In the genomic region with DNA sequence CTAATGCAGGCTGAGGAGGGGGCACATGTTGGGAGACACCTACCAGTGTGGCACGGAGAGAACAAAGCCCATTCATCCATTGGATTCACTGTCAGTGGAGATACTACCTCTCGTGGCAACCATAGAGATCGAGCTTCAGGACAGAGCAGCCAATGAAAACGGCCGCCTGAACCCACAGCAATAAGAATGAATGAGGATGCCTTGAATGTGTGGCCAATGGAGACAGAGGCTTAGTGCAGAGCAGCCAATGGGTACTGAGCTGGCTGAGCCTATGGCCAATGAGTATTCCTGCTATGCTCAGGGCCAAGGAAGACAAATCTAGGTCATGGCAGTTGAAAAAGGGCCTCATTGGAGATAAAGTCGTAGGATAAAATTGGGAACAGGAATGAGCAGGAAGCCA, we compare ENCODE assay signal across 1 cellular context.
TF ChIP-seq lines count a peak whose summit lies in the region.

No MANE protein-coding gene starts in this region.

TF ChIP-seq in HepG2, 621 proteins besides CTCF, POLR2A, EP300 and RAD21:
- peak; percentile 29; the same call in 1 of the 2 replicates for TF ChIP-seq NFYC (CRISPR knock-in tag; IDR thresholded peaks at IDR 0.05)
- no peak for TF ChIP-seq ZNF274 (CRISPR knock-in tag; IDR thresholded peaks at IDR 0.05)
TF ChIP-seq in HepG2: peak in this region for 1.
